14 cellular contexts compared by ENCODE assay signal in the genomic region with DNA sequence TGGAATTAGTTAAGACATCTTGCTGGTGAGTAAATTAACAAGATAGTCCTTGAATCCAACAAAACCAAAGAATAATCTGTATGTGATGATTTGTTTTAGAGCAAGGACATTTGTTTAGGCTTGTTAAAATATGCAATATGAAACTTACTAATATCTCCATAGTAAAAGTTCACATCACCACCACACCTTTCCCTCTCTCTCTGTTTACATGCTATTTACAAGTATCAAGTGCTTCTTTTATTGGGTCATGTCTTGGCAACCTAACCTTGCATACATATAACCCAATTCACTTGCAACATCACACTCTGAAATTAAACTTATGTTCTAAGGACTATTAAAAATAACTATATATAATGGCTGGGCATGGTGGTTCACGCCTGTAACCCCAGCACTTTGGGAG.
DNase-seq lines count a peak whose midpoint lies in the region; ATAC-seq, FAIRE-seq and TF ChIP-seq lines count a peak whose summit lies in the region.
"Had no signal": no experiment of that assay in that cellular context is flagged by ENCODE, and none has a peak within 500 bp of the region (broad histone marks: within the 10 kb centered on the region; RNA-seq: fewer than 3 reads in every experiment).

No MANE protein-coding gene starts in this region.

- CTCF ChIA-PET in PC-3 (lab: Charles Lee), result no interaction called here

- no peak overlapping the region for H3K9ac ChIP-seq in PC-3 (ENCODE audit: low read length)

- FAIRE-seq in D721Med (lab: Jason Lieb, UNC), result peak; percentile 29
- FAIRE-seq in bronchial epithelial cell (lab: Jason Lieb, UNC), result no peak

- DNase-seq in D721Med (ENCODE audit: insufficient read length, low spot score), result no peak
- DNase-seq in PC-3, result no peak
- DNase-seq in bronchial epithelial cell (ENCODE audit: low read depth), result peak; percentile 81
- DNase-seq in mucosa of descending colon, result no peak
- DNase-seq in NCI-H1417 treated with DMSO at 0.1 percent for 48 hours (lab: John Stamatoyannopoulos, UW), result no peak
- DNase-seq in chondrocyte (ENCODE audit: low spot score), result no peak
- no peak for DNase-seq in AG20443 (ENCODE audit: low spot score)
- DNase-seq: BE2C; CD4-positive, alpha-beta memory T cell; DND-41; GDM1 had no signal

- peaks cover 4% of the 10 kb centered on the region for H3K9me3 Mint-ChIP-seq in chondrocyte (ENCODE audit: low read depth)
- H3K9me3 Mint-ChIP-seq: CD4-positive, alpha-beta memory T cell had no signal

- no peak overlapping the region for H3K4me3 Mint-ChIP-seq in chondrocyte (ENCODE audit: unreplicated experiment)
- H3K4me3 Mint-ChIP-seq: CD4-positive, alpha-beta memory T cell had no signal

- H3K9me3 ChIP-seq in PC-3 (ENCODE audit: low read length) (no peaks in the 10 kb centered on the region), mucosa of descending colon (no peaks in the 10 kb centered on the region)
- H3K9me3 ChIP-seq: BE2C had no signal

- no peak overlapping the region for H3K4me3 ChIP-seq in PC-3 (ENCODE audit: low read length)
- H3K4me3 ChIP-seq in bronchial epithelial cell (ENCODE audit: low read depth, low read length), result no peak overlapping the region
- H3K4me3 ChIP-seq in mucosa of descending colon, result no peak overlapping the region

- no peaks in the 10 kb centered on the region for H3K36me3 ChIP-seq in PC-3 (ENCODE audit: low read depth, low read length)
- no peaks in the 10 kb centered on the region for H3K36me3 ChIP-seq in bronchial epithelial cell (ENCODE audit: control insufficient read depth, insufficient read depth, low read length)
- H3K36me3 ChIP-seq in mucosa of descending colon (ENCODE audit: low read depth), result no peaks in the 10 kb centered on the region
- H3K36me3 ChIP-seq: BE2C had no signal

- H3K4me2 ChIP-seq in PC-3 (ENCODE audit: low read length), result peak overlapping the region; percentile 38; the same call in 1 of the 2 replicates

- H3K27me3 Mint-ChIP-seq in chondrocyte (ENCODE audit: low read depth), result no peaks in the 10 kb centered on the region

- TF ChIP-seq CTCF in D721Med (IDR thresholded peaks at IDR 0.05; ENCODE audit: insufficient read depth, missing control alignments) (no peak), PC-3 (conservative IDR thresholded peaks at IDR 0.05; ENCODE audit: low read depth, low read length) (no peak), bronchial epithelial cell (IDR thresholded peaks at IDR 0.05; ENCODE audit: insufficient read depth, low read length, severe bottlenecking) (no peak), mucosa of descending colon (IDR thresholded peaks at IDR 0.05) (no peak), chondrocyte (IDR thresholded peaks at IDR 0.05) (no peak)

- H2AFZ ChIP-seq in PC-3 (ENCODE audit: low read length), result no peak overlapping the region

- no peaks in the 10 kb centered on the region for H3K9me2 ChIP-seq in PC-3 (replicated peaks; ENCODE audit: low read length)

- H3K4me1 ChIP-seq in PC-3 (ENCODE audit: insufficient read depth, low read length), result peaks cover 18% of the 10 kb centered on the region
- H3K4me1 ChIP-seq in mucosa of descending colon (ENCODE audit: low read depth), result peaks cover 11% of the 10 kb centered on the region
- H3K4me1 ChIP-seq: BE2C had no signal

- H3F3A ChIP-seq in PC-3 (ENCODE audit: low read length, unreplicated experiment), result no peaks in the 10 kb centered on the region

- no peaks in the 10 kb centered on the region for H4K20me1 ChIP-seq in PC-3 (ENCODE audit: low read length)

- H3K79me2 ChIP-seq in PC-3 (ENCODE audit: low read length), result no peaks in the 10 kb centered on the region

- ATAC-seq in PC-3 (peak; percentile 32), mucosa of descending colon (peak; percentile 12), GM21367 (IDR thresholded peaks at IDR 0.05; ENCODE audit: unreplicated experiment) (no peak)

- H3K27ac Mint-ChIP-seq in chondrocyte (ENCODE audit: unreplicated experiment), result no peak overlapping the region
- H3K27ac Mint-ChIP-seq: CD4-positive, alpha-beta memory T cell had no signal

- intact Hi-C loops in PC-3 (cut with micrococcal nuclease) (loop anchor here (1.0 kb wide), 1 partner anchor 30 kb away; no protein-coding TSS in a partner anchor), mucosa of descending colon (cut with DNase I, micrococcal nuclease) (no loop called here)

- H3K36me3 Mint-ChIP-seq in chondrocyte (ENCODE audit: low read depth), result peaks cover 1% of the 10 kb centered on the region
- H3K36me3 Mint-ChIP-seq: CD4-positive, alpha-beta memory T cell had no signal

- peaks cover 14% of the 10 kb centered on the region for H3K4me1 Mint-ChIP-seq in chondrocyte (ENCODE audit: low read depth)
- H3K4me1 Mint-ChIP-seq: CD4-positive, alpha-beta memory T cell had no signal

- H3K27ac ChIP-seq in PC-3 (ENCODE audit: low read length), result peak overlapping the region; percentile 68
- H3K27ac ChIP-seq: C4-2B, HL-60 had no signal

- no TSS peak for BruUV-seq in PC-3 (replicated peaks; lab: Mats Ljungman, UMichigan)

- POLR2A ChIA-PET in PC-3 (lab: Charles Lee; ENCODE audit: unreplicated experiment), result no interaction called here

- H3K27me3 ChIP-seq in PC-3 (ENCODE audit: low read length) (no peaks in the 10 kb centered on the region), bronchial epithelial cell (ENCODE audit: control insufficient read depth, insufficient read depth, low read length) (no peaks in the 10 kb centered on the region)
- H3K27me3 ChIP-seq: BE2C had no signal
